1 cellular context compared by ENCODE assay signal in the genomic region with DNA sequence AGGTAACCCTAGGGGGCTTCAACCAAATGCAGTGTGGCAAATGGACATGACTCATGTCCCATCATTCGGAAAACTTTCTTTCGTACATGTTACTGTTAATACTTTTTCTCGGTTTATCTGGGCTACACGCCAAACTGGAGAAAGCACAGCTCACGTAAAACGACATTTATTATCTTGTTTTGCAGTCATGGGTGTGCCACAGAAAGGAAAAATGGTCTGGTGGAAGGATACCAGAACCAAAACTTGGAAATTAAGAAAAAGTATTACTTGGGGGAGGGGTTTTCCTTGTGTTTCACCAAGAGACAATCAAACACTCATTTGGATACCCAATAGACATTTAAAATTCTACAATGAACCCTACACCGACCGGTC.
TF ChIP-seq lines count a peak whose summit lies in the region.

No MANE protein-coding gene starts in this region.

TF ChIP-seq in HEK293, 187 proteins besides CTCF, POLR2A, EP300 and RAD21 (continued from another document):
- TF ChIP-seq, protein P1, sequence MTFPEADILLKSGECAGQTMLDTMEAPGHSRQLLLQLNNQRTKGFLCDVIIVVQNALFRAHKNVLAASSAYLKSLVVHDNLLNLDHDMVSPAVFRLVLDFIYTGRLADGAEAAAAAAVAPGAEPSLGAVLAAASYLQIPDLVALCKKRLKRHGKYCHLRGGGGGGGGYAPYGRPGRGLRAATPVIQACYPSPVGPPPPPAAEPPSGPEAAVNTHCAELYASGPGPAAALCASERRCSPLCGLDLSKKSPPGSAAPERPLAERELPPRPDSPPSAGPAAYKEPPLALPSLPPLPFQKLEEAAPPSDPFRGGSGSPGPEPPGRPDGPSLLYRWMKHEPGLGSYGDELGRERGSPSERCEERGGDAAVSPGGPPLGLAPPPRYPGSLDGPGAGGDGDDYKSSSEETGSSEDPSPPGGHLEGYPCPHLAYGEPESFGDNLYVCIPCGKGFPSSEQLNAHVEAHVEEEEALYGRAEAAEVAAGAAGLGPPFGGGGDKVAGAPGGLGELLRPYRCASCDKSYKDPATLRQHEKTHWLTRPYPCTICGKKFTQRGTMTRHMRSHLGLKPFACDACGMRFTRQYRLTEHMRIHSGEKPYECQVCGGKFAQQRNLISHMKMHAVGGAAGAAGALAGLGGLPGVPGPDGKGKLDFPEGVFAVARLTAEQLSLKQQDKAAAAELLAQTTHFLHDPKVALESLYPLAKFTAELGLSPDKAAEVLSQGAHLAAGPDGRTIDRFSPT (tag by site-specific recombination; IDR thresholded peaks at IDR 0.05): 0 out of 2 replicates have a peak, but pooled peaks have one; percentile 30
- TF ChIP-seq, protein P2, sequence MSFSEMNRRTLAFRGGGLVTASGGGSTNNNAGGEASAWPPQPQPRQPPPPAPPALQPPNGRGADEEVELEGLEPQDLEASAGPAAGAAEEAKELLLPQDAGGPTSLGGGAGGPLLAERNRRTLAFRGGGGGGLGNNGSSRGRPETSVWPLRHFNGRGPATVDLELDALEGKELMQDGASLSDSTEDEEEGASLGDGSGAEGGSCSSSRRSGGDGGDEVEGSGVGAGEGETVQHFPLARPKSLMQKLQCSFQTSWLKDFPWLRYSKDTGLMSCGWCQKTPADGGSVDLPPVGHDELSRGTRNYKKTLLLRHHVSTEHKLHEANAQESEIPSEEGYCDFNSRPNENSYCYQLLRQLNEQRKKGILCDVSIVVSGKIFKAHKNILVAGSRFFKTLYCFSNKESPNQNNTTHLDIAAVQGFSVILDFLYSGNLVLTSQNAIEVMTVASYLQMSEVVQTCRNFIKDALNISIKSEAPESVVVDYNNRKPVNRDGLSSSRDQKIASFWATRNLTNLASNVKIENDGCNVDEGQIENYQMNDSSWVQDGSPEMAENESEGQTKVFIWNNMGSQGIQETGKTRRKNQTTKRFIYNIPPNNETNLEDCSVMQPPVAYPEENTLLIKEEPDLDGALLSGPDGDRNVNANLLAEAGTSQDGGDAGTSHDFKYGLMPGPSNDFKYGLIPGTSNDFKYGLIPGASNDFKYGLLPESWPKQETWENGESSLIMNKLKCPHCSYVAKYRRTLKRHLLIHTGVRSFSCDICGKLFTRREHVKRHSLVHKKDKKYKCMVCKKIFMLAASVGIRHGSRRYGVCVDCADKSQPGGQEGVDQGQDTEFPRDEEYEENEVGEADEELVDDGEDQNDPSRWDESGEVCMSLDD (tag by site-specific recombination; IDR thresholded peaks at IDR 0.05): no peak
- peak; percentile 31; the same call in 1 of the 2 replicates for TF ChIP-seq ZNF24 (tag by site-specific recombination; IDR thresholded peaks at IDR 0.05)
- no peak for TF ChIP-seq KLF1 (tag by site-specific recombination; IDR thresholded peaks at IDR 0.05)
- TF ChIP-seq, protein P3, sequence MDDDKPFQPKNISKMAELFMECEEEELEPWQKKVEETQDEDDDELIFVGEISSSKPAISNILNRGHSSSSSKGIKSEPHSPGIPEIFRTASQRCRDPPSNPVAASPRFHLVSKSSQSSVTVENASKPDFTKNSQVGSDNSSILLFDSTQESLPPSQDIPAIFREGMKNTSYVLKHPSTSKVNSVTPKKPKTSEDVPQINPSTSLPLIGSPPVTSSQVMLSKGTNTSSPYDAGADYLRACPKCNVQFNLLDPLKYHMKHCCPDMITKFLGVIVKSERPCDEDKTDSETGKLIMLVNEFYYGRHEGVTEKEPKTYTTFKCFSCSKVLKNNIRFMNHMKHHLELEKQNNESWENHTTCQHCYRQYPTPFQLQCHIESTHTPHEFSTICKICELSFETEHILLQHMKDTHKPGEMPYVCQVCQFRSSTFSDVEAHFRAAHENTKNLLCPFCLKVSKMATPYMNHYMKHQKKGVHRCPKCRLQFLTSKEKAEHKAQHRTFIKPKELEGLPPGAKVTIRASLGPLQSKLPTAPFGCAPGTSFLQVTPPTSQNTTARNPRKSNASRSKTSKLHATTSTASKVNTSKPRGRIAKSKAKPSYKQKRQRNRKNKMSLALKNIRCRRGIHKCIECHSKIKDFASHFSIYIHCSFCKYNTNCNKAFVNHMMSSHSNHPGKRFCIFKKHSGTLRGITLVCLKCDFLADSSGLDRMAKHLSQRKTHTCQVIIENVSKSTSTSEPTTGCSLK (tag by site-specific recombination; IDR thresholded peaks at IDR 0.05): no peak
- peak; percentile 80 for TF ChIP-seq FEZF1 (tag by site-specific recombination; IDR thresholded peaks at IDR 0.05)
- TF ChIP-seq PRDM1 (tag by site-specific recombination; IDR thresholded peaks at IDR 0.05): peak; percentile 89
- TF ChIP-seq, protein P4, sequence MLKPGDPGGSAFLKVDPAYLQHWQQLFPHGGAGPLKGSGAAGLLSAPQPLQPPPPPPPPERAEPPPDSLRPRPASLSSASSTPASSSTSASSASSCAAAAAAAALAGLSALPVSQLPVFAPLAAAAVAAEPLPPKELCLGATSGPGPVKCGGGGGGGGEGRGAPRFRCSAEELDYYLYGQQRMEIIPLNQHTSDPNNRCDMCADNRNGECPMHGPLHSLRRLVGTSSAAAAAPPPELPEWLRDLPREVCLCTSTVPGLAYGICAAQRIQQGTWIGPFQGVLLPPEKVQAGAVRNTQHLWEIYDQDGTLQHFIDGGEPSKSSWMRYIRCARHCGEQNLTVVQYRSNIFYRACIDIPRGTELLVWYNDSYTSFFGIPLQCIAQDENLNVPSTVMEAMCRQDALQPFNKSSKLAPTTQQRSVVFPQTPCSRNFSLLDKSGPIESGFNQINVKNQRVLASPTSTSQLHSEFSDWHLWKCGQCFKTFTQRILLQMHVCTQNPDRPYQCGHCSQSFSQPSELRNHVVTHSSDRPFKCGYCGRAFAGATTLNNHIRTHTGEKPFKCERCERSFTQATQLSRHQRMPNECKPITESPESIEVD (tag by site-specific recombination; IDR thresholded peaks at IDR 0.05): peak; percentile 99
TF ChIP-seq in HEK293: peak in this region for 10.
